ENCODE assay signal across 9 cellular contexts in the genomic region with DNA sequence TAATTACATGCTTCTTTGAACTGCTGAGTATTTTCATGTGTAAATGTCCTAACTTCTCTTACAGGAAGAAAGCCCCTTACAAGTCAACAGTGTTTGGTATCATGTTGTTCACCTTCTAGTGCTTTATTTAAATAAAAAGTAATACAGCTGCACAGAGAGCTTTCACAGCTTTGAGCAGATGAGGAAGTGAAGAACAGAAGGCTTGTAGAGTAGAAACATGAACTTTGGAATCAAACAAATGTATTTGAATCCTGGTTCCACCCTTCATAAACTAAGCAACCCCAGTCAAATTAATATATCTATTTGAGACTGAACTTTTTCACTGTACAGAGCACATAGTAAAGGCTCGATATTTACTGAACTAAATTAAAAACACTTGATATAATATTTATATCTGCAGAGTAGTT.
A peak's percentile ranks its signal among the peaks of the same experiment; 100 is the strongest.
DNase-seq lines count a peak whose midpoint lies in the region; ATAC-seq and TF ChIP-seq lines count a peak whose summit lies in the region.
"Had no signal": no experiment of that assay in that cellular context is flagged by ENCODE, and none has a peak within 500 bp of the region (broad histone marks: within the 10 kb centered on the region; RNA-seq: fewer than 3 reads in every experiment).

No MANE protein-coding gene starts in this region.

- 71 to 84% methylated on average over 1 of the region's 1 CpG for WGBS in lower leg skin, 2 donors

- no peak overlapping the region for H2AFZ ChIP-seq in osteoblast (ENCODE audit: low read length)

- intact Hi-C loops in lower leg skin (cut with DNase I; ENCODE audit: low total_unique reads) (no loop called here), natural killer cell (cut with micrococcal nuclease) (no loop called here)

- no peaks in the 10 kb centered on the region for H3K36me3 ChIP-seq in osteoblast (ENCODE audit: insufficient read depth, low read length)

- no peak overlapping the region for H3K4me3 Mint-ChIP-seq in activated T-cell treated with anti-CD3 and anti-CD28 coated beads, Interleukin-2, amount 50 U/mL, for 72 hours
- H3K4me3 Mint-ChIP-seq in natural killer cell, result no peak overlapping the region

- H3K27me3 Mint-ChIP-seq in activated T-cell treated with anti-CD3 and anti-CD28 coated beads, Interleukin-2, amount 50 U/mL, for 72 hours (ENCODE audit: low read depth), result no peaks in the 10 kb centered on the region
- no peaks in the 10 kb centered on the region for H3K27me3 Mint-ChIP-seq in natural killer cell (ENCODE audit: low read depth in 2 of 2)

- peaks cover 82% of the 10 kb centered on the region for H3K79me2 ChIP-seq in osteoblast (ENCODE audit: insufficient read depth, low read length)

- H3K27ac Mint-ChIP-seq in activated T-cell treated with anti-CD3 and anti-CD28 coated beads, Interleukin-2, amount 50 U/mL, for 72 hours, result no peak overlapping the region
- no peak overlapping the region for H3K27ac Mint-ChIP-seq in natural killer cell

- H3K4me2 ChIP-seq in osteoblast (ENCODE audit: insufficient read depth, low read length), result no peak overlapping the region

- H3K9me3 Mint-ChIP-seq in activated T-cell treated with anti-CD3 and anti-CD28 coated beads, Interleukin-2, amount 50 U/mL, for 72 hours, result no peaks in the 10 kb centered on the region
- H3K9me3 Mint-ChIP-seq in natural killer cell, result no peaks in the 10 kb centered on the region

- TF ChIP-seq CTCF in lower leg skin (IDR thresholded peaks at IDR 0.05) (no peak), osteoblast (IDR thresholded peaks at IDR 0.05; ENCODE audit: extremely low read depth, low read depth, low read length) (no peak), natural killer cell (IDR thresholded peaks at IDR 0.05) (no peak)

- DNase-seq in germinal center (ENCODE audit: low spot score) (peak; percentile 43), lower leg skin (ENCODE audit: low spot score in 2 of 2) (no peak), osteoblast (ENCODE audit: insufficient read length, low spot score, missing footprints) (no peak), natural killer cell (no peak)
- DNase-seq in activated T-cell treated with anti-CD3 and anti-CD28 coated beads, Interleukin-2, amount 50 U/mL, for 72 hours, result no peak

- H3K4me3 ChIP-seq in lower leg skin (ENCODE audit: low read depth, poor library complexity, severe bottlenecking) (no peak overlapping the region), osteoblast (ENCODE audit: insufficient read depth, low read length) (no peak overlapping the region)

- H3K4me1 ChIP-seq in osteoblast (ENCODE audit: insufficient read depth, low read length), result peaks cover 39% of the 10 kb centered on the region

- H3K36me3 Mint-ChIP-seq in activated T-cell treated with anti-CD3 and anti-CD28 coated beads, Interleukin-2, amount 50 U/mL, for 72 hours (ENCODE audit: insufficient read depth in 2 of 2), result peaks cover 5 to 10% of the 10 kb centered on the region in 2 donors
- H3K36me3 Mint-ChIP-seq in natural killer cell, result no peaks in the 10 kb centered on the region

- no peak for TF ChIP-seq POLR2A in lower leg skin (IDR thresholded peaks at IDR 0.05)

- H4K20me1 ChIP-seq in osteoblast (ENCODE audit: insufficient read depth, low read length), result peaks cover 38% of the 10 kb centered on the region

- no peaks in the 10 kb centered on the region for H3K9me3 ChIP-seq in osteoblast (ENCODE audit: low read depth, low read length)

- H3K4me1 Mint-ChIP-seq in activated T-cell treated with anti-CD3 and anti-CD28 coated beads, Interleukin-2, amount 50 U/mL, for 72 hours (ENCODE audit: low read depth), result peaks cover 80% of the 10 kb centered on the region
- H3K4me1 Mint-ChIP-seq in natural killer cell, result peaks cover 43 to 56% of the 10 kb centered on the region in 2 donors

- peak; percentile 62 for ATAC-seq in GM18499 (IDR thresholded peaks at IDR 0.05; ENCODE audit: insufficient read depth, unreplicated experiment)
- ATAC-seq in GM21447 (IDR thresholded peaks at IDR 0.05; ENCODE audit: unreplicated experiment), result peak; percentile 68
- peak; percentile 71 for ATAC-seq in HG03280 (IDR thresholded peaks at IDR 0.05; ENCODE audit: unreplicated experiment)
- ATAC-seq in activated T-cell treated with anti-CD3 and anti-CD28 coated beads, Interleukin-2, amount 50 U/mL, for 72 hours (replicated peaks in 1 of 2), result no peak
- ATAC-seq in natural killer cell, result no peak

- no peak overlapping the region for H3K27ac ChIP-seq in osteoblast (ENCODE audit: low read depth, low read length)
- H3K27ac ChIP-seq: epithelial cell of prostate had no signal

- H3K27me3 ChIP-seq in osteoblast (ENCODE audit: insufficient read depth, low read length), result no peaks in the 10 kb centered on the region

Comparison
In these comparisons a context has a peak if more than half of its experiments do, and no peak if none do; other contexts are left out.
1. ATAC-seq: peak in GM18499 (single experiment), GM21447 (single experiment) and HG03280 (single experiment); none in activated T-cell treated with anti-CD3 and anti-CD28 coated beads, Interleukin-2, amount 50 U/mL, for 72 hours (0 of 2) and natural killer cell (0 of 3).